ENCODE assay signal across 21 cellular contexts in genomic region chrX:88378406-88378805, GRCh38.
DNase-seq lines count a peak whose midpoint lies in the region; ATAC-seq, FAIRE-seq and TF ChIP-seq lines count a peak whose summit lies in the region.
"Had no signal": no experiment of that assay in that cellular context is flagged by ENCODE, and none has a peak within 500 bp of the region (broad histone marks: within the 10 kb centered on the region; RNA-seq: fewer than 3 reads in every experiment).

No MANE protein-coding gene starts in this region.

- in situ Hi-C loops in K562 (cut with MboI), result no loop called here

- H3K36me3 Mint-ChIP-seq in activated T-helper 17 cell treated with anti-CD3 and anti-CD28 coated beads, Interleukin-2, amount 50 U/mL, for 72 hours (ENCODE audit: low read depth), result no peaks in the 10 kb centered on the region
- H3K36me3 Mint-ChIP-seq: CD4-positive, CD25-positive, alpha-beta regulatory T cell; CD8-positive, alpha-beta T cell had no signal

- no peaks in the 10 kb centered on the region for H3K27me3 ChIP-seq in K562 (ENCODE audit: control insufficient read depth in 2 of 2, insufficient read depth in 2 of 2, low read length in 2 of 2)

- no TSS peak for BruUV-seq in K562 (replicated peaks; lab: Mats Ljungman, UMichigan)

- no peak overlapping the region for H3K4me3 Mint-ChIP-seq in activated T-helper 17 cell treated with anti-CD3 and anti-CD28 coated beads, Interleukin-2, amount 50 U/mL, for 72 hours
- H3K4me3 Mint-ChIP-seq: B cell; CD4-positive, CD25-positive, alpha-beta regulatory T cell; CD8-positive, alpha-beta T cell had no signal

- no peak for TF ChIP-seq POLR2A in K562 (conservative IDR thresholded peaks at IDR 0.05)

- no peaks in the 10 kb centered on the region for H3K4me1 Mint-ChIP-seq in activated T-helper 17 cell treated with anti-CD3 and anti-CD28 coated beads, Interleukin-2, amount 50 U/mL, for 72 hours
- H3K4me1 Mint-ChIP-seq: B cell; CD4-positive, CD25-positive, alpha-beta regulatory T cell had no signal

- peak; percentile 26 for FAIRE-seq in GM19239 (lab: Jason Lieb, UNC)
- FAIRE-seq in K562 (lab: Jason Lieb, UNC), result no peak
- peak; percentile 61 for FAIRE-seq in kidney (lab: Jason Lieb, UNC)
- FAIRE-seq in D721Med (lab: Jason Lieb, UNC), result no peak
- FAIRE-seq: GM12878, H1 had no signal

- no peak for ATAC-seq in K562
- ATAC-seq in activated T-helper 17 cell treated with anti-CD3 and anti-CD28 coated beads, Interleukin-2, amount 50 U/mL, for 72 hours (replicated peaks), result no peak
- ATAC-seq in GM19452 (IDR thresholded peaks at IDR 0.05; ENCODE audit: unreplicated experiment), result no peak
- ATAC-seq: CD8-positive, alpha-beta T cell; GM12878 had no signal

- TF ChIP-seq EP300 in K562 (IDR thresholded peaks at IDR 0.05; ENCODE audit: low read length), result no peak

- H3K27ac ChIP-seq in K562 (ENCODE audit: extremely low read depth, low read depth, low read length) (no peak overlapping the region), kidney (ENCODE audit: low read depth in 2 of 2, low read length in 2 of 2) (no peak overlapping the region)
- H3K27ac ChIP-seq: BLaER1, C4-2B, GM23248 had no signal

- POLR2A ChIA-PET in K562 (lab: Yijun Ruan, JAX), result no interaction called here

- H3K4me1 ChIP-seq in K562 (replicated peaks in 1 of 2; ENCODE audit: control insufficient read depth in 2 of 2, insufficient read depth in 2 of 2, low read length in 2 of 2) (no peaks in the 10 kb centered on the region), kidney (ENCODE audit: control insufficient read depth in 1 of 2, insufficient read depth in 1 of 2, low read depth in 1 of 2, low read length in 2 of 2) (no peaks in the 10 kb centered on the region)
- H3K4me1 ChIP-seq: BLaER1, Caco-2 had no signal

- H3K9me3 Mint-ChIP-seq in activated T-helper 17 cell treated with anti-CD3 and anti-CD28 coated beads, Interleukin-2, amount 50 U/mL, for 72 hours, result peaks cover 5% of the 10 kb centered on the region
- H3K9me3 Mint-ChIP-seq: CD8-positive, alpha-beta T cell had no signal

- H3K79me2 ChIP-seq in K562 (ENCODE audit: control insufficient read depth, insufficient read depth, low read length), result no peaks in the 10 kb centered on the region

- DNase-seq in GM19239 (ENCODE audit: insufficient read length, low spot score) (no peak), K562 (ENCODE audit: extremely low read depth in 1 of 4, low spot score in 3 of 4) (no peak), kidney (no peak), D721Med (ENCODE audit: insufficient read length, low spot score) (no peak)
- DNase-seq: Caco-2; CD4-positive, CD25-positive, alpha-beta regulatory T cell; CD8-positive, alpha-beta T cell; DMS 273 treated with DMSO at 0.1 percent for 48 hours; DMS79; EL; GDM1; GM23248; H7; HCEC 1CT had no signal

- no peaks in the 10 kb centered on the region for H4K20me1 ChIP-seq in K562 (replicated peaks; ENCODE audit: control insufficient read depth, insufficient read depth, low read length)
- H4K20me1 ChIP-seq: BLaER1 had no signal

- TF ChIP-seq CTCF in K562 (IDR thresholded peaks at IDR 0.05 in 2 of 3, conservative IDR thresholded peaks at IDR 0.05 in 1 of 3; ENCODE audit: insufficient read depth in 2 of 3, low read depth in 1 of 3, low read length in 3 of 3), result no peak
- TF ChIP-seq CTCF in kidney (IDR thresholded peaks at IDR 0.05; ENCODE audit: borderline replicate concordance, extremely low read depth, insufficient read depth), result no peak
- TF ChIP-seq CTCF in D721Med (IDR thresholded peaks at IDR 0.05; ENCODE audit: insufficient read depth, missing control alignments), result no peak

- no peaks in the 10 kb centered on the region for H3K27me3 Mint-ChIP-seq in activated T-helper 17 cell treated with anti-CD3 and anti-CD28 coated beads, Interleukin-2, amount 50 U/mL, for 72 hours
- H3K27me3 Mint-ChIP-seq: B cell; CD4-positive, CD25-positive, alpha-beta regulatory T cell had no signal

- intact Hi-C loops in K562 (cut with micrococcal nuclease), result no loop called here
- intact Hi-C loops in kidney (cut with DNase I), result no loop called here

- no peak overlapping the region for H3K4me3 ChIP-seq in K562
- H3K4me3 ChIP-seq in kidney (ENCODE audit: low read length in 2 of 2), result no peak overlapping the region
- H3K4me3 ChIP-seq: BLaER1, GM12878, GM23248 had no signal

- H2AFZ ChIP-seq in K562 (ENCODE audit: low read depth, low read length), result no peak overlapping the region
- H2AFZ ChIP-seq: GM23248 had no signal

- H3K36me3 ChIP-seq in K562 (ENCODE audit: control insufficient read depth, insufficient read depth, low read length) (no peaks in the 10 kb centered on the region), kidney (ENCODE audit: control insufficient read depth in 1 of 2, insufficient read depth in 2 of 2, low read length in 2 of 2) (no peaks in the 10 kb centered on the region)
- H3K36me3 ChIP-seq: BLaER1 had no signal

- no peak for TF ChIP-seq RAD21 in K562 (CRISPR knock-in tag; conservative IDR thresholded peaks at IDR 0.05 in 1 of 2, IDR thresholded peaks at IDR 0.05 in 1 of 2)

- no peaks in the 10 kb centered on the region for H3K9me3 ChIP-seq in K562 (replicated peaks; ENCODE audit: control insufficient read depth, insufficient read depth, low read depth, low read length)
- no peaks in the 10 kb centered on the region for H3K9me3 ChIP-seq in kidney (ENCODE audit: control insufficient read depth in 1 of 2, low read length in 2 of 2)
- H3K9me3 ChIP-seq: Caco-2 had no signal

- no peak overlapping the region for H3K4me2 ChIP-seq in K562 (ENCODE audit: insufficient read depth, low read length)
- H3K4me2 ChIP-seq: BLaER1 had no signal

- no peak overlapping the region for H3K27ac Mint-ChIP-seq in activated T-helper 17 cell treated with anti-CD3 and anti-CD28 coated beads, Interleukin-2, amount 50 U/mL, for 72 hours
- H3K27ac Mint-ChIP-seq: B cell; CD4-positive, CD25-positive, alpha-beta regulatory T cell; CD8-positive, alpha-beta T cell had no signal

- H3K9ac ChIP-seq in K562 (ENCODE audit: insufficient read depth in 1 of 2, low read depth in 2 of 2, low read length in 2 of 2) (no peak overlapping the region), kidney (ENCODE audit: low read length in 2 of 2) (no peak overlapping the region)
- H3K9ac ChIP-seq: BLaER1, GM23248 had no signal

- H3K9me1 ChIP-seq in K562 (ENCODE audit: control insufficient read depth, insufficient read depth, low read length), result no peaks in the 10 kb centered on the region

- CTCF ChIA-PET in K562 (lab: Yijun Ruan, JAX; ENCODE audit: low intra/inter-chr PET ratio), result no interaction called here

TF ChIP-seq in K562, 482 proteins besides CTCF, POLR2A, EP300 and RAD21:
- TF ChIP-seq ZBTB1 (CRISPR knock-in tag; IDR thresholded peaks at IDR 0.05; ENCODE audit: borderline replicate concordance, low read depth) (no peak), ZNF695 (CRISPR knock-in tag; IDR thresholded peaks at IDR 0.05) (no peak), ZNF12 (CRISPR knock-in tag; IDR thresholded peaks at IDR 0.05) (no peak), ZNF316 (IDR thresholded peaks at IDR 0.05) (0 out of 2 replicates have a peak, but pooled peaks have one; percentile 6)
